Comparison of ENCODE assay signal across 30 cellular contexts in the genomic region with DNA sequence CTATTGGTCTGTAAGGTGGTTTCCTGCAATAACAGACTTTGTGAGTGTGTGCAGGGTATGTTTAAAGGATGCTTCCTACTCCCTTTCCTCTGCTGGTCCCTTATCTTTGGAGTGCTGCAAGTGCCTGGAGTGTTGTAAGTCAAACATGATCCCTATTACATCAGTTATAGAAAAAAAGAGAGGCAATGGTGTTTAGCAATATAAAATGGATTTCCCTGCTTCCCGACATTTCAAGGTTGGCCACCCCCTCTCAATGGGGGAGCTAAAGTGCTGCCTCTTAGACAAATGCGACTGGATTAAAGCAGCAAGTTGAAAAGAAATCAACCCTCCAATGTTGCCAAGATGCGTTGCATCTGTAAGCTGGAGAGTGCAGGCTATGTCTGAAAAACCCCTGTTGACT.
DNase-seq lines count a peak whose midpoint lies in the region.
"Had no signal": no experiment of that assay in that cellular context is flagged by ENCODE, and none has a peak within 500 bp of the region (broad histone marks: within the 10 kb centered on the region; RNA-seq: fewer than 3 reads in every experiment).

No MANE protein-coding gene starts in this region.

- intact Hi-C loops in activated CD4-positive, alpha-beta T cell treated with anti-CD3 and anti-CD28 coated beads, Interleukin-2, amount 10 ng/mL, durations not matched to agents 24 days and 14 days (cut with micrococcal nuclease) = no loop called here

- peak overlapping the region in 9 of 11 experiments; percentile 37 to 78 (median 56); a peak in 15 of 22 replicates for H3K4me2 ChIP-seq in BLaER1 treated with 17β-estradiol and CSF1 and Interleukin-3, amounts not matched to agents 10 nM and 100 nM
- H3K4me2 ChIP-seq in Karpas-422 (ENCODE audit: low read depth, low read length, poor library complexity, severe bottlenecking) = peak overlapping the region; percentile 50
- H3K4me2 ChIP-seq: A549, SK-N-SH had no signal

- no peaks in the 10 kb centered on the region for H3K27me3 ChIP-seq in BLaER1 treated with 17β-estradiol and CSF1 and Interleukin-3, amounts not matched to agents 10 nM and 100 nM
- no peaks in the 10 kb centered on the region for H3K27me3 ChIP-seq in Karpas-422 (ENCODE audit: low read length)
- H3K27me3 ChIP-seq: cardiac muscle cell, esophagus muscularis mucosa, neutrophil, stomach, tibial nerve had no signal

- H3K4me1 ChIP-seq in BLaER1 treated with 17β-estradiol and CSF1 and Interleukin-3, amounts not matched to agents 10 nM and 100 nM = peaks cover 4 to 30% (median 16%) of the 10 kb centered on the region in 10 experiments; a peak in 18 of 20 replicates
- peaks cover 81% of the 10 kb centered on the region for H3K4me1 ChIP-seq in Karpas-422 (ENCODE audit: low read length)
- H3K4me1 ChIP-seq in mesodermal cell (ENCODE audit: control insufficient read depth, insufficient read depth, low read length, poor library complexity, severe bottlenecking) = peaks cover 33% of the 10 kb centered on the region
- H3K4me1 ChIP-seq: A549, prostate gland, stomach had no signal

- no peak overlapping the region for H3K27ac Mint-ChIP-seq in activated CD4-positive, alpha-beta T cell treated with anti-CD3 and anti-CD28 coated beads, Interleukin-2, amount 10 ng/mL, durations not matched to agents 24 days and 14 days
- H3K27ac Mint-ChIP-seq: activated T-helper 1 cell treated with anti-CD3 and anti-CD28 coated beads, Interleukin-12 subunit alpha, Interleukin-12 subunit beta, Interleukin-2, Interleukin-4 antibody, amounts not matched to agents 30 ng/mL and 10 ng/mL and 1 ng/mL, durations not matched to agents 14 hours and 24 hours and 36 hours; endodermal cell; immature natural killer cell had no signal

- no peak overlapping the region for H3K4me3 ChIP-seq in BLaER1 treated with 17β-estradiol and CSF1 and Interleukin-3, amounts not matched to agents 10 nM and 100 nM
- H3K4me3 ChIP-seq in Karpas-422 (ENCODE audit: low read length) = no peak overlapping the region
- no peak overlapping the region for H3K4me3 ChIP-seq in mesodermal cell (ENCODE audit: extremely low read depth, insufficient read depth, low read length, poor library complexity, severe bottlenecking)
- H3K4me3 ChIP-seq: A549, cardiac muscle cell, esophagus muscularis mucosa, HAP-1, prostate gland, stomach, tibial nerve had no signal

- no peaks in the 10 kb centered on the region for H4K20me1 ChIP-seq in BLaER1 treated with 17β-estradiol and CSF1 and Interleukin-3, amounts not matched to agents 10 nM and 100 nM
- H4K20me1 ChIP-seq in Karpas-422 (ENCODE audit: insufficient read depth, low read depth, low read length) = no peaks in the 10 kb centered on the region

- H3K9ac ChIP-seq in BLaER1 treated with 17β-estradiol and CSF1 and Interleukin-3, amounts not matched to agents 10 nM and 100 nM = no peak overlapping the region
- no peak overlapping the region for H3K9ac ChIP-seq in Karpas-422 (ENCODE audit: low read length)
- H3K9ac ChIP-seq: SK-N-SH had no signal

- 44 to 57% methylated on average over 2 of the region's 3 CpGs for WGBS in mesodermal cell (ENCODE audit: insufficient coverage in 2 of 2), 2 experiments

- H3K4me1 Mint-ChIP-seq in activated CD4-positive, alpha-beta T cell treated with anti-CD3 and anti-CD28 coated beads, Interleukin-2, amount 10 ng/mL, durations not matched to agents 24 days and 14 days = no peaks in the 10 kb centered on the region
- H3K4me1 Mint-ChIP-seq: immature natural killer cell had no signal

- no peak overlapping the region for H3K27ac ChIP-seq in BLaER1 treated with 17β-estradiol and CSF1 and Interleukin-3, amounts not matched to agents 10 nM and 100 nM
- no peak overlapping the region for H3K27ac ChIP-seq in Karpas-422 (ENCODE audit: low read length)
- H3K27ac ChIP-seq in mesodermal cell (ENCODE audit: low read depth, low read length, severe bottlenecking) = peak overlapping the region; percentile 25
- H3K27ac ChIP-seq in caudate nucleus (ENCODE audit: low read depth, low read length) = no peak overlapping the region
- H3K27ac ChIP-seq: A549, cardiac muscle cell, esophagus muscularis mucosa, HL-60, neutrophil, prostate gland, stomach, tibial nerve had no signal

- no peaks in the 10 kb centered on the region for H3K9me3 ChIP-seq in BLaER1 treated with 17β-estradiol and CSF1 and Interleukin-3, amounts not matched to agents 10 nM and 100 nM (replicated peaks in 1 of 11)
- H3K9me3 ChIP-seq in Karpas-422 (ENCODE audit: low read length) = no peaks in the 10 kb centered on the region
- H3K9me3 ChIP-seq in mesodermal cell (ENCODE audit: control insufficient read depth, low read length) = no peaks in the 10 kb centered on the region
- H3K9me3 ChIP-seq: A549, esophagus muscularis mucosa, neutrophil, prostate gland, SK-N-SH, stomach, tibial nerve had no signal

- no peaks in the 10 kb centered on the region for H3K36me3 Mint-ChIP-seq in activated CD4-positive, alpha-beta T cell treated with anti-CD3 and anti-CD28 coated beads, Interleukin-2, amount 10 ng/mL, durations not matched to agents 24 days and 14 days (ENCODE audit: low read depth)
- H3K36me3 Mint-ChIP-seq: immature natural killer cell had no signal

- H3K36me3 ChIP-seq in BLaER1 treated with 17β-estradiol and CSF1 and Interleukin-3, amounts not matched to agents 10 nM and 100 nM = no peaks in the 10 kb centered on the region
- H3K36me3 ChIP-seq in Karpas-422 (ENCODE audit: insufficient read depth, low read length) (no peaks in the 10 kb centered on the region), mesodermal cell (ENCODE audit: control insufficient read depth, insufficient read depth, low read length) (no peaks in the 10 kb centered on the region)
- H3K36me3 ChIP-seq: cardiac muscle cell, esophagus muscularis mucosa, HAP-1, neutrophil, prostate gland, stomach, tibial nerve had no signal

- H3K9me2 ChIP-seq in Karpas-422 (replicated peaks; ENCODE audit: insufficient read depth, low read length) = no peaks in the 10 kb centered on the region
- H3K9me2 ChIP-seq: SK-N-SH had no signal

- no peaks in the 10 kb centered on the region for H3K9me3 Mint-ChIP-seq in activated CD4-positive, alpha-beta T cell treated with anti-CD3 and anti-CD28 coated beads, Interleukin-2, amount 10 ng/mL, durations not matched to agents 24 days and 14 days
- H3K9me3 Mint-ChIP-seq: activated T-helper 1 cell treated with anti-CD3 and anti-CD28 coated beads, Interleukin-12 subunit alpha, Interleukin-12 subunit beta, Interleukin-2, Interleukin-4 antibody, amounts not matched to agents 30 ng/mL and 10 ng/mL and 1 ng/mL, durations not matched to agents 14 hours and 24 hours and 36 hours; endodermal cell had no signal

- no peaks in the 10 kb centered on the region for H3K27me3 Mint-ChIP-seq in activated CD4-positive, alpha-beta T cell treated with anti-CD3 and anti-CD28 coated beads, Interleukin-2, amount 10 ng/mL, durations not matched to agents 24 days and 14 days

- H2AFZ ChIP-seq in Karpas-422 (ENCODE audit: low read length) = no peak overlapping the region

- DNase-seq in Karpas-422 = no peak
- peak; percentile 92 for DNase-seq in amniotic epithelial cell (ENCODE audit: low read depth)
- no peak for DNase-seq in activated CD4-positive, alpha-beta T cell treated with anti-CD3 and anti-CD28 coated beads, Interleukin-2, amount 10 ng/mL, durations not matched to agents 24 days and 14 days
- DNase-seq in GF-D8 (lab: John Stamatoyannopoulos, UW) = no peak
- DNase-seq in caudate nucleus (lab: John Stamatoyannopoulos, UW) = no peak
- DNase-seq in SW 1271 (lab: John Stamatoyannopoulos, UW) = no peak
- DNase-seq: activated CD4-positive, alpha-beta T cell treated with anti-CD3 and anti-CD28 coated beads, Interleukin-2, amount 50 U/mL, for 1 hour; activated naive CD4-positive, alpha-beta T cell treated with anti-CD3 and anti-CD28 coated beads, Interleukin-2, amount 50 U/mL, for 16 hours; COR-L47; cortex of kidney; foreskin melanocyte; immature natural killer cell; left ventricle myocardium superior; NCI-H1105 treated with DMSO at 0.1 percent for 48 hours; NCI-H748 treated with DMSO at 0.1 percent for 48 hours; OCI-M1; SK-N-SH; stomach had no signal

- H3K79me2 ChIP-seq in Karpas-422 (ENCODE audit: low read length) = no peaks in the 10 kb centered on the region

- no peak overlapping the region for H3K4me3 Mint-ChIP-seq in activated CD4-positive, alpha-beta T cell treated with anti-CD3 and anti-CD28 coated beads, Interleukin-2, amount 10 ng/mL, durations not matched to agents 24 days and 14 days
- H3K4me3 Mint-ChIP-seq: activated T-helper 1 cell treated with anti-CD3 and anti-CD28 coated beads, Interleukin-12 subunit alpha, Interleukin-12 subunit beta, Interleukin-2, Interleukin-4 antibody, amounts not matched to agents 30 ng/mL and 10 ng/mL and 1 ng/mL, durations not matched to agents 14 hours and 24 hours and 36 hours; endodermal cell; immature natural killer cell had no signal
